In genomic region chr17:49487202-49487601, GRCh38 we compare ENCODE assay signal across 1 cellular context.
TF ChIP-seq lines count a peak whose summit lies in the region.

No MANE protein-coding gene starts in this region.

TF ChIP-seq in GM23338, 12 proteins besides CTCF, POLR2A, EP300 and RAD21 (continued from another document):
- TF ChIP-seq ZNF462 (CRISPR knock-in tag; IDR thresholded peaks at IDR 0.05) (no peak), ETS1 (IDR thresholded peaks at IDR 0.05) (no peak), EZH2 (IDR thresholded peaks at IDR 0.05; ENCODE audit: low read depth, unreplicated experiment) (no peak), CREB1 (CRISPR knock-in tag; IDR thresholded peaks at IDR 0.05; ENCODE audit: low read depth) (no peak), POLR2AphosphoS5 (IDR thresholded peaks at IDR 0.05; ENCODE audit: low read depth) (no peak), ZNF331 (CRISPR knock-in tag; IDR thresholded peaks at IDR 0.05; ENCODE audit: low read depth) (no peak), ZNF114 (CRISPR knock-in tag; IDR thresholded peaks at IDR 0.05) (no peak), REST (IDR thresholded peaks at IDR 0.05; ENCODE audit: unreplicated experiment) (no peak), STAT1 (IDR thresholded peaks at IDR 0.05; ENCODE audit: unreplicated experiment) (no peak), JUNB (IDR thresholded peaks at IDR 0.05; ENCODE audit: unreplicated experiment) (no peak)
TF ChIP-seq in GM23338: peak in this region for 0.
